In the genomic region with DNA sequence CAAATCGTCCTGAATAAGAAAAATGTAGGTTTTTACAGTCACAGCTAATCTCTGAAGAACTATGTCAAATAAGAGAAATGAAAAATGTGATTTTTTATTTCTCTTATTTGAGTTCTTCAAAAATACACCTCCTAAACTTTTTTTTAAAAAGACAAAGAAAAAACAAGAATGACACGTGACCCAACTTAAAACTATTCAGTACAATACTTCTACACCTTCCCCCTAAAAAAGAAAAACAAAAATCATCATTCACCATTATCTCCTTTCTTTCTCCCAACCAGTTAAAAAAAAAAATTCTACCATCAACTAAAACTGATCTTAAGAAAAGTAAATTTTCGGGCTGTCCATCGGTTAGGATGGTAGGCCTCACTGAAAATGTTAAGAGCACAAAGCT, we compare ENCODE assay signal across 8 cellular contexts. TPM values are rescaled to one million over a fixed set of nuclear protein-coding genes. Genes with fewer than 3 reads are reported as not detected.
DNase-seq lines count a peak whose midpoint lies in the region; ATAC-seq, FAIRE-seq and TF ChIP-seq lines count a peak whose summit lies in the region.

No MANE protein-coding gene starts in this region.

- 2% methylated on average over 4 of the region's 4 CpGs for WGBS in HepG2 (ENCODE audit: low lambda C conversion rate)

- H3K4me1 Mint-ChIP-seq in activated CD4-positive, alpha-beta T cell treated with anti-CD3 and anti-CD28 coated beads, Interleukin-2, amount 10 ng/mL, durations not matched to agents 24 days and 14 days, result peaks cover 64% of the 10 kb centered on the region

- H3K27ac Mint-ChIP-seq in activated CD4-positive, alpha-beta T cell treated with anti-CD3 and anti-CD28 coated beads, Interleukin-2, amount 10 ng/mL, durations not matched to agents 24 days and 14 days, result peak overlapping the region; percentile 98

- H3K4me1 ChIP-seq in ascending aorta (peaks cover 3 to 31% of the 10 kb centered on the region in 2 donors), HepG2 (ENCODE audit: insufficient read depth, low read length) (peaks cover 46% of the 10 kb centered on the region), thoracic aorta (ENCODE audit: control insufficient read depth in 1 of 2, low read depth in 2 of 2) (peaks cover 45 to 59% of the 10 kb centered on the region in 2 donors)

- FAIRE-seq in HepG2 (lab: Jason Lieb, UNC), result no peak

- CTCF ChIA-PET in HepG2 (lab: Yijun Ruan, JAX; ENCODE audit: low intra/inter-chr PET ratio, low total read pairs), result no interaction called here

- TF ChIP-seq POLR2A in HepG2 (IDR thresholded peaks at IDR 0.05; ENCODE audit: insufficient read depth in 1 of 2, low read depth in 2 of 2, low read length in 2 of 2), result no peak

- H3K36me3 Mint-ChIP-seq in activated CD4-positive, alpha-beta T cell treated with anti-CD3 and anti-CD28 coated beads, Interleukin-2, amount 10 ng/mL, durations not matched to agents 24 days and 14 days (ENCODE audit: low read depth), result peaks cover 37% of the 10 kb centered on the region

- no peak for ATAC-seq in HepG2
- ATAC-seq in thoracic aorta (ENCODE audit: insufficient number of reproducible peaks, low FRiP score, low read depth), result no peak
- ATAC-seq in GM21576 (IDR thresholded peaks at IDR 0.05; ENCODE audit: unreplicated experiment), result no peak

- intact Hi-C loops in activated CD4-positive, alpha-beta T cell treated with anti-CD3 and anti-CD28 coated beads, Interleukin-2, amount 10 ng/mL, durations not matched to agents 24 days and 14 days (cut with micrococcal nuclease), result loop anchor here (1.0 to 10.0 kb wide), 5 partner anchors 28 to 1210 kb away; a partner anchor contains a TSS
- intact Hi-C loops in ascending aorta (cut with DNase I), result loop anchor here (5.0 kb wide), 2 partner anchors 50 to 1350 kb away; a partner anchor contains a TSS
- intact Hi-C loops in HepG2 (cut with micrococcal nuclease; ENCODE audit: unreplicated experiment), result loop anchor here (5.0 kb wide), 1 partner anchor 1195 kb away; a partner anchor contains a TSS

- H3K4me3 Mint-ChIP-seq in activated CD4-positive, alpha-beta T cell treated with anti-CD3 and anti-CD28 coated beads, Interleukin-2, amount 10 ng/mL, durations not matched to agents 24 days and 14 days, result peak overlapping the region; percentile 99

- peak overlapping the region; percentile 85 for H3K9ac ChIP-seq in HepG2 (ENCODE audit: insufficient read depth, low read depth, low read length)

- H3K4me2 ChIP-seq in HepG2 (ENCODE audit: low read depth, low read length), result peak overlapping the region; percentile 79

- in situ Hi-C loops in HepG2 (cut with HindIII; ENCODE audit: extremely low pct_ligation_motif_present, low pct_unique_long_range_greater_than_20kb), result no loop called here

- H3K9me3 ChIP-seq in ascending aorta (no peaks in the 10 kb centered on the region), HepG2 (ENCODE audit: low read length) (no peaks in the 10 kb centered on the region), thoracic aorta (no peaks in the 10 kb centered on the region)

- peaks cover 4% of the 10 kb centered on the region; the same call in 1 of the 2 replicates for H4K20me1 ChIP-seq in HepG2 (ENCODE audit: insufficient read depth, low read length)

- H3K27me3 ChIP-seq in ascending aorta (no peaks in the 10 kb centered on the region), HepG2 (ENCODE audit: control insufficient read depth in 1 of 2, insufficient read depth in 2 of 2, low read length in 2 of 2) (no peaks in the 10 kb centered on the region; a peak in 1 of 5 replicates), thoracic aorta (replicated peaks; ENCODE audit: insufficient read depth) (no peaks in the 10 kb centered on the region)

- no peak for DNase-seq in activated CD4-positive, alpha-beta T cell treated with anti-CD3 and anti-CD28 coated beads, Interleukin-2, amount 10 ng/mL, durations not matched to agents 24 days and 14 days
- DNase-seq in activated CD4-positive, alpha-beta T cell treated with anti-CD3 and anti-CD28 coated beads, Interleukin-2, amount 50 U/mL, for 1 hour, result no peak
- DNase-seq in ascending aorta (ENCODE audit: low spot score in 2 of 2) (no peak), HepG2 (ENCODE audit: low spot score) (no peak), thoracic aorta (ENCODE audit: low spot score) (no peak), germinal center (ENCODE audit: low spot score) (no peak), NCI-H510A (lab: John Stamatoyannopoulos, UW) (no peak)

- TF ChIP-seq RAD21 in HepG2 (CRISPR knock-in tag; IDR thresholded peaks at IDR 0.05), result no peak

- TF ChIP-seq CTCF in ascending aorta (IDR thresholded peaks at IDR 0.05) (no peak), HepG2 (CRISPR knock-in tag; IDR thresholded peaks at IDR 0.05) (no peak), thoracic aorta (IDR thresholded peaks at IDR 0.05) (no peak)

- no peaks in the 10 kb centered on the region for H3K9me3 Mint-ChIP-seq in activated CD4-positive, alpha-beta T cell treated with anti-CD3 and anti-CD28 coated beads, Interleukin-2, amount 10 ng/mL, durations not matched to agents 24 days and 14 days

- H3K4me3 ChIP-seq in ascending aorta (peak overlapping the region; percentile 94 to 100), HepG2 (replicated peaks in 1 of 3; ENCODE audit: insufficient read depth in 1 of 3, low read depth in 2 of 3, low read length in 3 of 3) (peak overlapping the region; percentile 88 to 94 (median 93)), thoracic aorta (peak overlapping the region; percentile 96)

- POLR2A ChIA-PET in HepG2 (lab: Yijun Ruan, JAX), result interaction anchor here (1.1 to 1.7 kb wide), 2 partner anchors 9 to 28 kb away, joined by 3 to 7 read pairs; no protein-coding TSS in a partner anchor

- H3K79me2 ChIP-seq in HepG2 (ENCODE audit: insufficient read depth, low read length), result peaks cover 67% of the 10 kb centered on the region

- no peak overlapping the region for H2AFZ ChIP-seq in HepG2 (ENCODE audit: low read length)

- no peaks in the 10 kb centered on the region for H3K27me3 Mint-ChIP-seq in activated CD4-positive, alpha-beta T cell treated with anti-CD3 and anti-CD28 coated beads, Interleukin-2, amount 10 ng/mL, durations not matched to agents 24 days and 14 days

- H3K36me3 ChIP-seq in ascending aorta, result no peaks in the 10 kb centered on the region
- peaks cover 2 to 3% of the 10 kb centered on the region in 2 experiments; a peak in 2 of 5 replicates for H3K36me3 ChIP-seq in HepG2 (replicated peaks in 1 of 2; ENCODE audit: control insufficient read depth in 1 of 2, insufficient read depth in 2 of 2, low read length in 2 of 2)
- H3K36me3 ChIP-seq in thoracic aorta, result no peaks in the 10 kb centered on the region

- TF ChIP-seq EP300 in HepG2 (IDR thresholded peaks at IDR 0.05; ENCODE audit: low read depth in 2 of 2, low read length in 2 of 2), result no peak
- no peak for TF ChIP-seq EP300 in HepG2 (CRISPR knock-in tag; IDR thresholded peaks at IDR 0.05; ENCODE audit: borderline replicate concordance)

- peak overlapping the region; percentile 79 to 97 for H3K27ac ChIP-seq in ascending aorta
- peak overlapping the region; percentile 83 for H3K27ac ChIP-seq in HepG2 (ENCODE audit: extremely low read length, insufficient read depth, low read length)
- peak overlapping the region; percentile 84 to 85 for H3K27ac ChIP-seq in thoracic aorta

- BruUV-seq in HepG2 (replicated peaks; lab: Mats Ljungman, UMichigan), result no TSS peak

RNA-seq across cellular contexts. Expression of a gene that starts 2.1 kb away (rescaled TPM):
- total RNA-seq in activated CD4-positive, alpha-beta T cell treated with anti-CD3 and anti-CD28 coated beads, Interleukin-2, amount 10 ng/mL, durations not matched to agents 24 days and 14 days, result 141 and 149 TPM in 2 replicates
- total RNA-seq in ascending aorta, result 47.8 TPM
- 17.5 and 24.6 TPM in 2 replicates for total RNA-seq in HepG2 (2016; rRNA removed; fragmentation: Illumina TruSeq; extraction: Trizol)
- total RNA-seq in HepG2 (2016; cell fraction: cytosol; rRNA removed; fragmentation: Illumina TruSeq; extraction: Trizol; ENCODE audit: low read depth), result 8.6 and 11.6 TPM in 2 replicates
- 16.8 and 25.9 TPM in 2 replicates for total RNA-seq in HepG2 (2016; cell fraction: insoluble cytoplasmic fraction; rRNA removed; fragmentation: Illumina TruSeq; extraction: Trizol)
- total RNA-seq in HepG2 (2016; cell fraction: membrane; rRNA removed; fragmentation: Illumina TruSeq; extraction: Trizol), result 22.1 and 23.1 TPM in 2 replicates
- 26.1 and 27.7 TPM in 2 replicates for total RNA-seq in HepG2 (2016; cell fraction: nucleus; rRNA removed; fragmentation: Illumina TruSeq; extraction: Trizol)
- 21.8 and 24.6 TPM in 2 replicates for polyA plus RNA-seq in HepG2 (2011; rRNA removed)
- 7.3 and 15.5 TPM in 2 replicates for polyA plus RNA-seq in HepG2 (2011; cell fraction: cytosol; rRNA removed)
- polyA plus RNA-seq in HepG2 (2011; cell fraction: nucleus; rRNA removed), result 19.7 and 20.4 TPM in 2 replicates
- 22.5 and 23.9 TPM in 2 replicates for polyA plus RNA-seq in HepG2 (2012)
- 23.7 and 24.5 TPM in 2 replicates for polyA plus RNA-seq in HepG2 (2016; cell fraction: cytosol; fragmentation: Illumina TruSeq; extraction: Trizol; ENCODE audit: low read depth)
- 17.6 and 19.8 TPM in 2 replicates for polyA plus RNA-seq in HepG2 (2016; cell fraction: insoluble cytoplasmic fraction; fragmentation: Illumina TruSeq; extraction: Trizol; ENCODE audit: low read depth)
- 26.8 and 29.2 TPM in 2 replicates for polyA plus RNA-seq in HepG2 (2016; cell fraction: membrane; fragmentation: Illumina TruSeq; extraction: Trizol; ENCODE audit: low read depth)
- polyA plus RNA-seq in HepG2 (2016; cell fraction: nucleus; fragmentation: Illumina TruSeq; extraction: Trizol; ENCODE audit: insufficient read depth, low read depth), result 37.0 and 40.9 TPM in 2 replicates
- polyA minus RNA-seq in HepG2 (2011; rRNA and poly(A)+ RNA removed; ENCODE audit: low replicate concordance), result 14.3 and 35.2 TPM in 2 replicates
- polyA minus RNA-seq in HepG2 (2011; cell fraction: cytosol; rRNA and poly(A)+ RNA removed), result 9.7 and 12.7 TPM in 2 replicates
- 37.2 and 37.9 TPM in 2 replicates for polyA minus RNA-seq in HepG2 (2011; cell fraction: nucleus; rRNA and poly(A)+ RNA removed)
- 10 to 100 TPM; 38.3 to 46.1 TPM for total RNA-seq in thoracic aorta

RNA-seq across cellular contexts. Expression of a gene that starts 55.9 kb away (rescaled TPM):
- total RNA-seq in activated CD4-positive, alpha-beta T cell treated with anti-CD3 and anti-CD28 coated beads, Interleukin-2, amount 10 ng/mL, durations not matched to agents 24 days and 14 days, result 30.2 and 31.2 TPM in 2 replicates
- total RNA-seq in ascending aorta (11.0 TPM), HepG2 (2016; rRNA removed; fragmentation: Illumina TruSeq; extraction: Trizol) (12.6 and 20.2 TPM in 2 replicates), thoracic aorta (10 to 100 TPM; 15.6 to 18.8 TPM)
- total RNA-seq in HepG2 (2016; cell fraction: cytosol; rRNA removed; fragmentation: Illumina TruSeq; extraction: Trizol; ENCODE audit: low read depth), result 2.4 and 2.6 TPM in 2 replicates
- 11.6 and 19.3 TPM in 2 replicates for total RNA-seq in HepG2 (2016; cell fraction: insoluble cytoplasmic fraction; rRNA removed; fragmentation: Illumina TruSeq; extraction: Trizol)
- total RNA-seq in HepG2 (2016; cell fraction: membrane; rRNA removed; fragmentation: Illumina TruSeq; extraction: Trizol), result 5.3 and 7.5 TPM in 2 replicates
- total RNA-seq in HepG2 (2016; cell fraction: nucleus; rRNA removed; fragmentation: Illumina TruSeq; extraction: Trizol), result 8.9 and 9.5 TPM in 2 replicates
- polyA plus RNA-seq in HepG2 (2011; rRNA removed), result 5.2 and 6.5 TPM in 2 replicates
- polyA plus RNA-seq in HepG2 (2011; cell fraction: cytosol; rRNA removed), result 2.2 and 4.3 TPM in 2 replicates
- 1.3 and 2.2 TPM in 2 replicates for polyA plus RNA-seq in HepG2 (2011; cell fraction: nucleus; rRNA removed)
- polyA plus RNA-seq in HepG2 (2012), result 12.3 and 12.8 TPM in 2 replicates
- 2.4 and 3.0 TPM in 2 replicates for polyA plus RNA-seq in HepG2 (2016; cell fraction: cytosol; fragmentation: Illumina TruSeq; extraction: Trizol; ENCODE audit: low read depth)
- 27.3 and 29.1 TPM in 2 replicates for polyA plus RNA-seq in HepG2 (2016; cell fraction: insoluble cytoplasmic fraction; fragmentation: Illumina TruSeq; extraction: Trizol; ENCODE audit: low read depth)
- 6.5 and 7.9 TPM in 2 replicates for polyA plus RNA-seq in HepG2 (2016; cell fraction: membrane; fragmentation: Illumina TruSeq; extraction: Trizol; ENCODE audit: low read depth)
- polyA plus RNA-seq in HepG2 (2016; cell fraction: nucleus; fragmentation: Illumina TruSeq; extraction: Trizol; ENCODE audit: insufficient read depth, low read depth), result 19.4 and 20.6 TPM in 2 replicates
- 0.98 and 1.6 TPM in 2 replicates for polyA minus RNA-seq in HepG2 (2011; rRNA and poly(A)+ RNA removed; ENCODE audit: low replicate concordance)
- polyA minus RNA-seq in HepG2 (2011; cell fraction: cytosol; rRNA and poly(A)+ RNA removed), result 3.0 and 4.1 TPM in 2 replicates
- 6.2 and 9.3 TPM in 2 replicates for polyA minus RNA-seq in HepG2 (2011; cell fraction: nucleus; rRNA and poly(A)+ RNA removed)
